Comparison of ENCODE assay signal across 2 cellular contexts in genomic region chr11:116950210-116950609, GRCh38.
TF ChIP-seq lines count a peak whose summit lies in the region.

No MANE protein-coding gene starts in this region.

TF ChIP-seq in K562, 482 proteins besides CTCF, POLR2A, EP300 and RAD21 (continues in another document):
- TF ChIP-seq CREB3 (tag; conservative IDR thresholded peaks at IDR 0.05; ENCODE audit: low read depth) (0 out of 2 replicates have a peak, but pooled peaks have one; percentile 59), RHOXF2B (CRISPR knock-in tag; conservative IDR thresholded peaks at IDR 0.05) (no peak), RFX5 (IDR thresholded peaks at IDR 0.05; ENCODE audit: low read depth, low read length) (no peak), YY1 (IDR thresholded peaks at IDR 0.05; ENCODE audit: borderline replicate concordance in 1 of 3, control insufficient read depth in 1 of 3, extremely low read depth in 1 of 3, insufficient read depth in 3 of 3, insufficient read length in 1 of 3, insufficient replicate concordance in 2 of 3, low read depth in 1 of 3, low read length in 2 of 3) (no peak), CXXC5 (CRISPR knock-in tag; IDR thresholded peaks at IDR 0.05) (peak; percentile 34; the same call in 1 of the 2 replicates), ZNF668 (CRISPR knock-in tag; IDR thresholded peaks at IDR 0.05) (0 out of 2 replicates have a peak, but pooled peaks have one; percentile 19), ZNF311 (CRISPR knock-in tag; IDR thresholded peaks at IDR 0.05) (peak; percentile 68; the same call in 1 of the 2 replicates), ZNF324 (CRISPR knock-in tag; IDR thresholded peaks at IDR 0.05) (no peak), GTF2A2 (tag; IDR thresholded peaks at IDR 0.05) (peak; percentile 62; the same call in 1 of the 2 replicates), MCM2 (IDR thresholded peaks at IDR 0.05; ENCODE audit: low read depth) (no peak), NR4A1 (CRISPR knock-in tag; IDR thresholded peaks at IDR 0.05) (no peak), NR4A1 (tag; IDR thresholded peaks at IDR 0.05) (0 out of 2 replicates have a peak, but pooled peaks have one; percentile 30), KDM4B (IDR thresholded peaks at IDR 0.05; ENCODE audit: borderline replicate concordance in 2 of 2, low read depth in 1 of 2) (no peak), PTRF (tag; IDR thresholded peaks at IDR 0.05) (peak; percentile 62; the same call in 1 of the 2 replicates), BCOR (IDR thresholded peaks at IDR 0.05) (no peak), TAF9B (IDR thresholded peaks at IDR 0.05; ENCODE audit: partially characterized antibody) (no peak), ZNF695 (CRISPR knock-in tag; IDR thresholded peaks at IDR 0.05) (no peak), ZC3H8 (IDR thresholded peaks at IDR 0.05) (no peak), MEF2D (tag; conservative IDR thresholded peaks at IDR 0.05; ENCODE audit: low read depth) (peak; percentile 63; the same call in 1 of the 2 replicates), ZHX1 (conservative IDR thresholded peaks at IDR 0.05; ENCODE audit: low read length) (no peak), HINFP (tag; conservative IDR thresholded peaks at IDR 0.05; ENCODE audit: low read depth) (peak; percentile 47; the same call in 1 of the 2 replicates), KDM5B (IDR thresholded peaks at IDR 0.05; ENCODE audit: insufficient replicate concordance, low read depth, low read length) (no peak), ID3 (CRISPR knock-in tag; IDR thresholded peaks at IDR 0.05) (no peak), ID3 (tag; IDR thresholded peaks at IDR 0.05) (peak; percentile 41; the same call in 1 of the 2 replicates), ZNF740 (CRISPR knock-in tag; IDR thresholded peaks at IDR 0.05) (no peak), ZNF740 (tag; IDR thresholded peaks at IDR 0.05) (peak in 1 of 2 experiments; percentile 51; a peak in 1 of 4 replicates)

TF ChIP-seq in HepG2, 621 proteins besides CTCF, POLR2A, EP300 and RAD21:
- no peak for TF ChIP-seq SP4 (CRISPR knock-in tag; IDR thresholded peaks at IDR 0.05)
- TF ChIP-seq ZNF607 (CRISPR knock-in tag; IDR thresholded peaks at IDR 0.05; ENCODE audit: borderline replicate concordance): no peak
- no peak for TF ChIP-seq IRF2 (CRISPR knock-in tag; IDR thresholded peaks at IDR 0.05)
- TF ChIP-seq PAX8 (CRISPR knock-in tag; IDR thresholded peaks at IDR 0.05; ENCODE audit: borderline replicate concordance): no peak
- no peak for TF ChIP-seq BRD4 (CRISPR knock-in tag; IDR thresholded peaks at IDR 0.05)
- TF ChIP-seq ZNF292 (CRISPR knock-in tag; IDR thresholded peaks at IDR 0.05; ENCODE audit: borderline replicate concordance, low read depth): no peak
- no peak for TF ChIP-seq ZBTB49 (CRISPR knock-in tag; IDR thresholded peaks at IDR 0.05; ENCODE audit: borderline replicate concordance)
- no peak for TF ChIP-seq RBM22 (optimal IDR thresholded peaks at IDR 0.05; ENCODE audit: low read length)
- no peak for TF ChIP-seq HOXA3 (CRISPR knock-in tag; IDR thresholded peaks at IDR 0.05)
- no peak for TF ChIP-seq ZNF710 (CRISPR knock-in tag; IDR thresholded peaks at IDR 0.05; ENCODE audit: borderline replicate concordance)
- TF ChIP-seq ZFP82 (CRISPR knock-in tag; IDR thresholded peaks at IDR 0.05; ENCODE audit: borderline replicate concordance): no peak
- TF ChIP-seq ZNF674 (CRISPR knock-in tag; IDR thresholded peaks at IDR 0.05; ENCODE audit: low read depth): no peak
- no peak for TF ChIP-seq SUZ12 (IDR thresholded peaks at IDR 0.05; ENCODE audit: low read depth, low read length)
- no peak for TF ChIP-seq ETV5 (CRISPR knock-in tag; IDR thresholded peaks at IDR 0.05; ENCODE audit: borderline replicate concordance)
